ENCODE assay signal across 26 cellular contexts in the genomic region with DNA sequence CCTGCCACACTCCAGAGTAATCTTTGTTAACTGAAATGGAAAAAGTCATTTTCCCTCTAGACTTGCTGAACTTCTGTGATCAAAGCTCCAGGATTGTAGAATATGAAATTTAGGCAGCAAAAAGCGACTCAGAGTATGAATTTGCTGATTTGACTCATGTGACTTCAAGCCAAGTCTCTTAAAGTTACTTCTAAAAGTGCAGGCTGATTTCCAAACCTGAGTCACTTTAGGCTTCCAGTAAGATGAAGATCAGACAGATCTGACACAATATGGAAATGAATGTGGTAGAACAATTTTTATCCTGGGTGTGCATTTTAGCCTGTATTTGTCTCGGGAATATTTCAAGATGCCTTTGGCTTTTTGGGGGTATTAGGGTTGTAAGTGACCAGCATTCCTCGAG.
DNase-seq lines count a peak whose midpoint lies in the region; ATAC-seq and TF ChIP-seq lines count a peak whose summit lies in the region.
"Had no signal": no experiment of that assay in that cellular context is flagged by ENCODE, and none has a peak within 500 bp of the region (broad histone marks: within the 10 kb centered on the region; RNA-seq: fewer than 3 reads in every experiment).

No MANE protein-coding gene starts in this region.

- peaks cover 0 to 8% (median 5%) of the 10 kb centered on the region in 5 donors for H3K9me3 ChIP-seq in subcutaneous abdominal adipose tissue (ENCODE audit: control insufficient read depth in 5 of 5, low read length in 5 of 5)
- H3K9me3 ChIP-seq: transverse colon had no signal

- POLR2A ChIA-PET in RWPE1 (lab: Yijun Ruan, JAX; ENCODE audit: low non-redundant PET): no interaction called here

- H3K4me3 ChIP-seq in fibroblast of mammary gland (ENCODE audit: control insufficient read depth, low read depth, low read length) (no peak overlapping the region), subcutaneous abdominal adipose tissue (ENCODE audit: low read depth in 1 of 5, low read length in 5 of 5) (no peak overlapping the region)
- H3K4me3 ChIP-seq: ascending aorta, stomach, transverse colon had no signal

- TF ChIP-seq CTCF in fibroblast of mammary gland (conservative IDR thresholded peaks at IDR 0.05; ENCODE audit: control insufficient read depth, insufficient read depth, low read depth, low read length) (no peak), RWPE1 (conservative IDR thresholded peaks at IDR 0.05; ENCODE audit: low read depth) (no peak)

- ATAC-seq in GM18873 (IDR thresholded peaks at IDR 0.05; ENCODE audit: low FRiP score, unreplicated experiment): no peak
- ATAC-seq: left cardiac atrium, WTC11 had no signal

- H3K36me3 ChIP-seq in subcutaneous abdominal adipose tissue (ENCODE audit: control insufficient read depth in 5 of 5, insufficient read depth in 5 of 5, low read length in 5 of 5): no peaks in the 10 kb centered on the region
- H3K36me3 ChIP-seq: ascending aorta, stomach, transverse colon had no signal

- H3K27me3 ChIP-seq in subcutaneous abdominal adipose tissue (ENCODE audit: control insufficient read depth in 5 of 5, insufficient read depth in 4 of 5, low read length in 5 of 5): no peaks in the 10 kb centered on the region
- H3K27me3 ChIP-seq: ascending aorta, stomach, transverse colon had no signal

- CTCF ChIA-PET in RWPE1 (lab: Yijun Ruan, JAX): interaction anchor here (1.1 kb wide), 1 partner anchor 53 kb away, joined by 3 read pairs; no protein-coding TSS in a partner anchor

- no peak overlapping the region for H3K9ac ChIP-seq in subcutaneous abdominal adipose tissue (ENCODE audit: low read length in 5 of 5)

- H3K27ac ChIP-seq in subcutaneous abdominal adipose tissue (ENCODE audit: low read depth, low read length) (peak overlapping the region; percentile 25), RWPE1 (no peak overlapping the region)
- H3K27ac ChIP-seq: 22Rv1, ascending aorta, stomach, transverse colon had no signal

- H3K4me1 ChIP-seq in subcutaneous abdominal adipose tissue (ENCODE audit: control insufficient read depth in 5 of 5, insufficient read depth in 5 of 5, low read length in 5 of 5): peaks cover 0 to 24% (median 5%) of the 10 kb centered on the region in 5 donors
- H3K4me1 ChIP-seq: ascending aorta, transverse colon had no signal

- DNase-seq in NCI-H2227 (lab: John Stamatoyannopoulos, UW; ENCODE audit: unreplicated experiment) (peak; percentile 37), NCI-H2227 treated with DMSO at 0.1 percent for 48 hours (lab: John Stamatoyannopoulos, UW) (no peak), amniotic epithelial cell (ENCODE audit: low read depth) (peak; percentile 2), fibroblast of mammary gland (ENCODE audit: low read depth) (peak; percentile 75), RWPE1 (ENCODE audit: low spot score) (no peak), DMS79 treated with DMSO at 0.1 percent for 48 hours (lab: John Stamatoyannopoulos, UW) (no peak)
- DNase-seq: activated CD4-positive, alpha-beta T cell treated with anti-CD3 and anti-CD28 coated beads, Interleukin-2, amount 50 U/mL, for 48 hours; activated CD8-positive, alpha-beta memory T cell treated with anti-CD3 and anti-CD28 coated beads, Interleukin-2, amount 50 U/mL, for 4 hours; DMS153; effector CD4-positive, alpha-beta T cell; GF-D8; H7; Karpas-422; left cardiac atrium; NCI-H1092 treated with DMSO at 0.1 percent for 48 hours; NCI-H2029; NCI-H345; NCI-H748 treated with DMSO at 0.1 percent for 48 hours; stomach; T-helper 9 cell; transverse colon had no signal

Comparison
In these comparisons a context has a peak if more than half of its experiments do, and no peak if none do; other contexts are left out.
1. DNase-seq: peak in NCI-H2227 (single experiment), amniotic epithelial cell (single experiment) and fibroblast of mammary gland (single experiment); none in NCI-H2227 treated with DMSO at 0.1 percent for 48 hours (single experiment), RWPE1 (single experiment) and DMS79 treated with DMSO at 0.1 percent for 48 hours (single experiment).